7 cellular contexts compared by ENCODE assay signal in genomic region chr12:123946516-123947505, GRCh38. TPM values are rescaled to one million over a fixed set of nuclear protein-coding genes. Genes with fewer than 3 reads are reported as not detected.
DNase-seq lines count a peak whose midpoint lies in the region; ATAC-seq and TF ChIP-seq lines count a peak whose summit lies in the region.
"Not testable (repeated sequence)": the region's sequence is repeated elsewhere in the genome, so short reads cannot be mapped to it uniquely, and the experiment has no call there.

No MANE protein-coding gene starts in this region.

- peak; percentile 57 for ATAC-seq in lung (ENCODE audit: insufficient read depth, low FRiP score)
- ATAC-seq in upper lobe of left lung (ENCODE audit: low FRiP score in 2 of 2) = peak; percentile 29 to 77

- not testable (repeated sequence) for H3K36me3 Mint-ChIP-seq in activated CD4-positive, alpha-beta T cell treated with anti-CD3 and anti-CD28 coated beads, Interleukin-2, amount 10 ng/mL, durations not matched to agents 7 days and 5 days (ENCODE audit: low read depth)
- peaks cover 13% of the 10 kb centered on the region for H3K36me3 Mint-ChIP-seq in chondrocyte (ENCODE audit: low read depth)
- H3K36me3 Mint-ChIP-seq in glutamatergic neuron (ENCODE audit: unreplicated experiment) = peaks cover 25% of the 10 kb centered on the region

- TF ChIP-seq CTCF in chondrocyte (IDR thresholded peaks at IDR 0.05); glutamatergic neuron (IDR thresholded peaks at IDR 0.05; ENCODE audit: partially characterized antibody, unreplicated experiment); left ventricle myocardium inferior (IDR thresholded peaks at IDR 0.05; ENCODE audit: borderline replicate concordance); lung (IDR thresholded peaks at IDR 0.05; ENCODE audit: control extremely low read depth, extremely low read depth); upper lobe of left lung (IDR thresholded peaks at IDR 0.05): not testable (repeated sequence)

- POLR2A ChIA-PET in activated CD4-positive, alpha-beta T cell treated with anti-CD3 and anti-CD28 coated beads, Interleukin-2, amount 10 ng/mL, durations not matched to agents 7 days and 5 days (lab: Charles Lee) = not testable (repeated sequence)

- WGBS in lung, 2 donors = 79 to 92% methylated on average over 34 of the region's 35 CpGs
- WGBS in upper lobe of left lung, 2 donors = 65 to 78% methylated on average over 4 to 34 of the region's 35 CpGs

- not testable (repeated sequence) for H3K4me3 Mint-ChIP-seq in activated CD4-positive, alpha-beta T cell treated with anti-CD3 and anti-CD28 coated beads, Interleukin-2, amount 10 ng/mL, durations not matched to agents 7 days and 5 days; chondrocyte (ENCODE audit: unreplicated experiment); glutamatergic neuron (ENCODE audit: unreplicated experiment)

- H3K4me3 ChIP-seq in left ventricle myocardium inferior, lung, upper lobe of left lung: not testable (repeated sequence)

- not testable (repeated sequence) for H3K4me1 Mint-ChIP-seq in activated CD4-positive, alpha-beta T cell treated with anti-CD3 and anti-CD28 coated beads, Interleukin-2, amount 10 ng/mL, durations not matched to agents 7 days and 5 days
- peaks cover 61% of the 10 kb centered on the region for H3K4me1 Mint-ChIP-seq in chondrocyte (ENCODE audit: low read depth)
- peaks cover 48% of the 10 kb centered on the region for H3K4me1 Mint-ChIP-seq in glutamatergic neuron (ENCODE audit: low read depth, unreplicated experiment)

- H3K27me3 Mint-ChIP-seq in activated CD4-positive, alpha-beta T cell treated with anti-CD3 and anti-CD28 coated beads, Interleukin-2, amount 10 ng/mL, durations not matched to agents 7 days and 5 days; chondrocyte (ENCODE audit: low read depth): not testable (repeated sequence)
- peaks cover 16% of the 10 kb centered on the region for H3K27me3 Mint-ChIP-seq in glutamatergic neuron (ENCODE audit: unreplicated experiment)

- H3K27ac ChIP-seq in left ventricle myocardium inferior (replicated peaks) = peak overlapping the region; percentile 58
- H3K27ac ChIP-seq in lung (ENCODE audit: low read depth in 1 of 2, low read length in 1 of 2) = peak overlapping the region in 1 of 2 donors; percentile 7
- H3K27ac ChIP-seq in upper lobe of left lung = peak overlapping the region; percentile 32 to 76 (median 58)

- H3K4me1 ChIP-seq in left ventricle myocardium inferior (peaks cover 58% of the 10 kb centered on the region), lung (ENCODE audit: control insufficient read depth in 2 of 2, insufficient read depth in 2 of 2, low read length in 2 of 2) (peaks cover 8 to 12% of the 10 kb centered on the region in 2 donors), upper lobe of left lung (peaks cover 13 to 31% (median 22%) of the 10 kb centered on the region in 4 donors)

- H3K27ac Mint-ChIP-seq in activated CD4-positive, alpha-beta T cell treated with anti-CD3 and anti-CD28 coated beads, Interleukin-2, amount 10 ng/mL, durations not matched to agents 7 days and 5 days = peak overlapping the region; percentile 63
- H3K27ac Mint-ChIP-seq in chondrocyte (ENCODE audit: unreplicated experiment) (peak overlapping the region; percentile 54), glutamatergic neuron (ENCODE audit: unreplicated experiment) (peak overlapping the region; percentile 100)

- CTCF ChIA-PET in activated CD4-positive, alpha-beta T cell treated with anti-CD3 and anti-CD28 coated beads, Interleukin-2, amount 10 ng/mL, durations not matched to agents 7 days and 5 days (lab: Charles Lee) = interaction anchor here (0.6 kb wide), 1 partner anchor 31 kb away, joined by 3 read pairs; no protein-coding TSS in a partner anchor

- H3K9me3 ChIP-seq in left ventricle myocardium inferior (replicated peaks); lung (ENCODE audit: control insufficient read depth in 2 of 2, insufficient read depth in 1 of 2, low read length in 1 of 2); upper lobe of left lung: not testable (repeated sequence)

- DNase-seq in activated CD4-positive, alpha-beta T cell treated with anti-CD3 and anti-CD28 coated beads, Interleukin-2, amount 10 ng/mL, durations not matched to agents 7 days and 5 days; chondrocyte (ENCODE audit: low spot score); glutamatergic neuron: not testable (repeated sequence)
- DNase-seq in left ventricle myocardium inferior = peak; percentile 44
- DNase-seq in lung (ENCODE audit: low spot score) = peak; percentile 60
- DNase-seq in pons (ENCODE audit: low spot score) = peak; percentile 58
- peak; percentile 55 to 82 for DNase-seq in upper lobe of left lung

- H3K36me3 ChIP-seq in left ventricle myocardium inferior (peaks cover 37% of the 10 kb centered on the region), upper lobe of left lung (peaks cover 0 to 27% (median 19%) of the 10 kb centered on the region in 4 donors)
- not testable (repeated sequence) for H3K36me3 ChIP-seq in lung (ENCODE audit: control insufficient read depth in 2 of 2, insufficient read depth in 2 of 2, low read length in 2 of 2)

- TF ChIP-seq POLR2A in upper lobe of left lung (IDR thresholded peaks at IDR 0.05) = peak in 1 of 4 donors; percentile 13

- H3K9me3 Mint-ChIP-seq in activated CD4-positive, alpha-beta T cell treated with anti-CD3 and anti-CD28 coated beads, Interleukin-2, amount 10 ng/mL, durations not matched to agents 7 days and 5 days; chondrocyte (ENCODE audit: low read depth): not testable (repeated sequence)
- H3K9me3 Mint-ChIP-seq in glutamatergic neuron (ENCODE audit: unreplicated experiment) = peaks cover 16% of the 10 kb centered on the region

- TF ChIP-seq EP300 in upper lobe of left lung (IDR thresholded peaks at IDR 0.05) = not testable (repeated sequence)

- intact Hi-C loops in left ventricle myocardium inferior (cut with micrococcal nuclease) = not testable (repeated sequence)

- H3K27me3 ChIP-seq in left ventricle myocardium inferior (ENCODE audit: low read depth); lung (ENCODE audit: control insufficient read depth, insufficient read depth); upper lobe of left lung: not testable (repeated sequence)

RNA-seq across cellular contexts. Expression of gene CCDC92, which starts 25.8 kb away (rescaled TPM):
- 10 to 100 TPM; 27.9 to 28.8 TPM for total RNA-seq in activated CD4-positive, alpha-beta T cell treated with anti-CD3 and anti-CD28 coated beads, Interleukin-2, amount 10 ng/mL, durations not matched to agents 7 days and 5 days
- total RNA-seq in chondrocyte (63.0 to 74.7 TPM (median 68.8 TPM) in 3 replicates), glutamatergic neuron (ENCODE audit: unreplicated experiment) (96.2 TPM), left ventricle myocardium inferior (57.2 TPM), lung (10 to 100 TPM; 17.7 to 43.9 TPM), upper lobe of left lung (10 to 100 TPM; 33.8 to 48.9 (median 43.7) TPM)
- 10 to 100 TPM; 25.8 to 55.5 TPM for polyA plus RNA-seq in lung

RNA-seq across cellular contexts. Expression of gene ZNF664, which starts 26.2 kb away (rescaled TPM):
- 10 to 100 TPM; 41.3 to 46.6 TPM for total RNA-seq in activated CD4-positive, alpha-beta T cell treated with anti-CD3 and anti-CD28 coated beads, Interleukin-2, amount 10 ng/mL, durations not matched to agents 7 days and 5 days
- total RNA-seq in chondrocyte (86.7 to 99.8 TPM (median 88.0 TPM) in 3 replicates), glutamatergic neuron (ENCODE audit: unreplicated experiment) (310 TPM), left ventricle myocardium inferior (80.7 TPM), lung (100 to 1,000 TPM; 105 to 118 TPM), upper lobe of left lung (100 to 1,000 TPM in 2 of 6 donors, 10 to 100 TPM in 4; 49.1 to 112 (median 91.8) TPM)
- 10 to 100 TPM; 31.7 to 34.3 TPM for polyA plus RNA-seq in lung
